In the genomic region with DNA sequence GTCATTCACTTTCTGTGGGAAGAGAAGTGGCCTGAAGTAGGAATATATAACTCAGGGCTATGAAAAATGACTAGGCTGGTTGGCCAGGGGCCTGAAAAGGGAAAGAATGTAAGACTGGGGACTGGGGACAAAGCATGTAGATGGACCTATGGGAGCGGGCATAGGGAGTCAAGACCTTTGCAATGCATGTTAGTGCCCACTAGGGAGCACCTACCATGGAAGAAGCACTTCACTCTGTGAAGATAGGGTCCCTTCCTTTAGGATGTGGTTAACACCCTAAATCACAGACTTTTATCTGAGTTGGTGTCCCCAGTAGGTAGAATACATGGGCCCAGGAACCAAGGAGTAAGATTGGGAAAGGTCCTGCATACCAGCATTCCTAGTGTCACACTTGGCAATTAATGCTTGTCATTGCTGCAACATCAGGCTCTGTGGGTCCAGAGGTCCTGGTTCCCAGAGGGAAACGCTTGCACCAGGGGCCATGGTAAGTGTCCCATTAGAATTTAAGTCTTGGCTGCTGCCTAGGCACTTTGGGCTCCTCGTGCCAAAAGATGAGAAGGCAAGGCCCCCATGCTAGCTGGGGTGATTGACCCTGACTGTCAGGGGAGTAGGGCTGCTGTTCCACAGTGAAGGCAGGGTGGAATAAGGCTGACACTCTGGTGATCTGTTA, we compare ENCODE assay signal across 16 cellular contexts.
DNase-seq lines count a peak whose midpoint lies in the region; ATAC-seq and TF ChIP-seq lines count a peak whose summit lies in the region.
"Had no signal": no experiment of that assay in that cellular context is flagged by ENCODE, and none has a peak within 500 bp of the region (broad histone marks: within the 10 kb centered on the region; RNA-seq: fewer than 3 reads in every experiment).

No MANE protein-coding gene starts in this region.

- no peaks in the 10 kb centered on the region for H3K36me3 Mint-ChIP-seq in H9 (ENCODE audit: insufficient read depth in 1 of 3, low read depth in 3 of 3)
- H3K36me3 Mint-ChIP-seq: activated naive CD8-positive, alpha-beta T cell treated with anti-CD3 and anti-CD28 coated beads, Interleukin-2, amount 10 ng/mL, durations not matched to agents 7 days and 5 days; CD8-positive, alpha-beta T cell had no signal

- H3K27me3 ChIP-seq in GM06990 (replicated peaks; ENCODE audit: control insufficient read depth, insufficient read depth, low read length), result no peaks in the 10 kb centered on the region
- no peaks in the 10 kb centered on the region for H3K27me3 ChIP-seq in H9 (ENCODE audit: insufficient read depth, low read length)

- H3K36me3 ChIP-seq in GM06990 (ENCODE audit: control insufficient read depth, insufficient read depth, low read length), result no peaks in the 10 kb centered on the region
- H3K36me3 ChIP-seq: suprapubic skin had no signal

- DNase-seq in GM06990 (ENCODE audit: extremely low read depth, insufficient read length) (no peak), H9 (peak; percentile 43), SK-MEL-5 (ENCODE audit: low read depth, low spot score) (peak; percentile 23), iPS-NIHi11 (ENCODE audit: low spot score) (peak; percentile 57), amniotic stem cell (lab: John Stamatoyannopoulos, UW) (no peak), activated gamma-delta T cell treated with Interleukin-2 at 50 U/mL for 16 hours (no peak)
- DNase-seq: activated naive CD8-positive, alpha-beta T cell treated with anti-CD3 and anti-CD28 coated beads, Interleukin-2, amount 10 ng/mL, durations not matched to agents 7 days and 5 days; CD8-positive, alpha-beta T cell; mesenchymal stem cell; NCI-H1417; NCI-H510A treated with DMSO at 0.1 percent for 48 hours; Right ventricle myocardium superior had no signal

- H3K79me1 ChIP-seq in H9 (ENCODE audit: insufficient read depth, low read depth, low read length, poor library complexity, severe bottlenecking), result no peaks in the 10 kb centered on the region

- H3K4ac ChIP-seq in H9 (ENCODE audit: low read depth, low read length), result no peak overlapping the region

- H2BK20ac ChIP-seq in H9 (ENCODE audit: low read depth, low read length, poor library complexity, severe bottlenecking), result no peak overlapping the region

- no peaks in the 10 kb centered on the region for H4K20me1 ChIP-seq in H9 (ENCODE audit: control insufficient read depth, insufficient read depth, insufficient read length)

- no peak overlapping the region for H2AK5ac ChIP-seq in H9 (ENCODE audit: insufficient read length, low read length)

- H3K56ac ChIP-seq in H9 (ENCODE audit: insufficient read length, low read depth, low read length), result no peak overlapping the region

- no peak overlapping the region for H3K14ac ChIP-seq in H9 (ENCODE audit: insufficient read depth, low read length)

- H2BK12ac ChIP-seq in H9 (ENCODE audit: insufficient read length, low read depth, low read length), result no peak overlapping the region

- no peak for ATAC-seq in GM21515 (IDR thresholded peaks at IDR 0.05; ENCODE audit: unreplicated experiment)
- ATAC-seq: CD8-positive, alpha-beta T cell; esophagus mucosa had no signal

- no peaks in the 10 kb centered on the region for H3K23me2 ChIP-seq in H9 (ENCODE audit: insufficient read length, low read depth, low read length, poor library complexity, severe bottlenecking)

- H3T11ph ChIP-seq in H9 (ENCODE audit: low read length), result no peak overlapping the region

- no peaks in the 10 kb centered on the region; a peak in 1 of 5 replicates for H3K9me3 Mint-ChIP-seq in H9
- H3K9me3 Mint-ChIP-seq: activated naive CD8-positive, alpha-beta T cell treated with anti-CD3 and anti-CD28 coated beads, Interleukin-2, amount 10 ng/mL, durations not matched to agents 7 days and 5 days; CD8-positive, alpha-beta T cell had no signal

- H2AFZ ChIP-seq in H9 (ENCODE audit: low read length), result no peak overlapping the region

- no peaks in the 10 kb centered on the region for H3K9me3 ChIP-seq in H9 (ENCODE audit: control insufficient read depth, low read depth, low read length)
- H3K9me3 ChIP-seq: suprapubic skin had no signal

- H3K4me3 Mint-ChIP-seq in H9, result no peak overlapping the region
- H3K4me3 Mint-ChIP-seq: activated naive CD8-positive, alpha-beta T cell treated with anti-CD3 and anti-CD28 coated beads, Interleukin-2, amount 10 ng/mL, durations not matched to agents 7 days and 5 days; CD8-positive, alpha-beta T cell had no signal

- H2BK5ac ChIP-seq in H9 (ENCODE audit: insufficient read length, low read length), result no peak overlapping the region

- no peak overlapping the region for H3K27ac Mint-ChIP-seq in H9
- H3K27ac Mint-ChIP-seq: activated naive CD8-positive, alpha-beta T cell treated with anti-CD3 and anti-CD28 coated beads, Interleukin-2, amount 10 ng/mL, durations not matched to agents 7 days and 5 days; CD8-positive, alpha-beta T cell had no signal

- TF ChIP-seq CTCF in GM06990 (IDR thresholded peaks at IDR 0.05; ENCODE audit: insufficient read depth, low read length, poor library complexity, severe bottlenecking) (peak; percentile 52), H9 (conservative IDR thresholded peaks at IDR 0.05) (peak; percentile 61)

- WGBS in H9 (ENCODE audit: extremely low coverage, insufficient read length, low lambda C conversion rate), result no CpG with 5 or more reads among the region's 3 CpGs

- no peak overlapping the region for H3K23ac ChIP-seq in H9 (ENCODE audit: insufficient read length, low read depth, low read length)

- H2BK120ac ChIP-seq in H9 (ENCODE audit: low read depth, low read length, poor library complexity, severe bottlenecking), result no peak overlapping the region

- no peaks in the 10 kb centered on the region for H3K4me1 Mint-ChIP-seq in H9
- H3K4me1 Mint-ChIP-seq: activated naive CD8-positive, alpha-beta T cell treated with anti-CD3 and anti-CD28 coated beads, Interleukin-2, amount 10 ng/mL, durations not matched to agents 7 days and 5 days had no signal

- H3K27ac ChIP-seq in H9 (ENCODE audit: insufficient read length, low read depth, low read length), result no peak overlapping the region
- H3K27ac ChIP-seq: suprapubic skin had no signal

- H4K91ac ChIP-seq in H9 (ENCODE audit: insufficient read length, low read depth, low read length), result no peak overlapping the region

- in situ Hi-C loops in SK-MEL-5 (cut with HindIII; ENCODE audit: low pct_unique_long_range_greater_than_20kb, low sequenced_read_pairs), result no loop called here

- peaks cover 11% of the 10 kb centered on the region for H3K27me3 Mint-ChIP-seq in H9 (ENCODE audit: low read depth)

- no peak overlapping the region for H3K4me2 ChIP-seq in H9 (ENCODE audit: insufficient read depth, insufficient read length, low read length)
- H3K4me2 ChIP-seq: smooth muscle cell had no signal

- no peaks in the 10 kb centered on the region for H3K4me1 ChIP-seq in H9 (ENCODE audit: insufficient read depth, low read length)
- H3K4me1 ChIP-seq: suprapubic skin had no signal

- no peak overlapping the region for H4K5ac ChIP-seq in H9 (ENCODE audit: insufficient read length, low read depth, low read length)

- H4K8ac ChIP-seq in H9 (replicated peaks; ENCODE audit: insufficient read length, low read depth, low read length), result no peak overlapping the region

- no peak overlapping the region for H3K4me3 ChIP-seq in GM06990 (replicated peaks; ENCODE audit: low read depth, low read length)
- H3K4me3 ChIP-seq: smooth muscle cell, suprapubic skin had no signal

- H3K9ac ChIP-seq in H9 (ENCODE audit: extremely low read depth, insufficient read length, low read length), result no peak overlapping the region

- H3K79me2 ChIP-seq in H9 (ENCODE audit: insufficient read depth, low read length), result no peaks in the 10 kb centered on the region

- no peak overlapping the region for H3K18ac ChIP-seq in H9 (ENCODE audit: insufficient read length, low read depth, low read length)

- no peak overlapping the region for H2BK15ac ChIP-seq in H9 (ENCODE audit: low read depth, low read length)

Comparison
In these comparisons a context has a peak if more than half of its experiments do, and no peak if none do; other contexts are left out.
1. DNase-seq: peak in H9 (single experiment), SK-MEL-5 (single experiment) and iPS-NIHi11 (single experiment); none in GM06990 (single experiment), amniotic stem cell (single experiment) and activated gamma-delta T cell treated with Interleukin-2 at 50 U/mL for 16 hours (single experiment).